28 cellular contexts compared by ENCODE assay signal in the genomic region with DNA sequence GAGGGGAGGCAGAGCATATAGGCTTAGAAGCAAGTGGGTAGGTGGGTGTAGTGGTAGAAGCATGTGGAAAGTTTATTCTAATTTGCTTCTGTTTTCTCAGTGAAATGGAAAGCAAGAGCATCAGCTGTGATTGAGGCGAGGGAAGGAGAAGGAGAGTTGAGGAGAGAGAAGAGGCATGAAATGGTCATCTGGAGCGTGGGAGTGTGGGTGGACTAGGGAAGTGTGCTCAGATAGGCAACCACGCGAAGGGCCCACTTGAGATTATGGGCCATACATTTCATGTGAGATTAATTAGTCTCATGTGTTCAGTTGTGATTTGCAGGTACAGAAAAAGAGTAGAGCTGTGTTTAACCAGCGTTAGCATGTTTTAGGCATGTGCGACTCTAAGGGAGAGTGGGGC.
"Had no signal": no experiment of that assay in that cellular context is flagged by ENCODE, and none has a peak within 500 bp of the region (broad histone marks: within the 10 kb centered on the region; RNA-seq: fewer than 3 reads in every experiment).

No MANE protein-coding gene starts in this region.

- FAIRE-seq: colon had no signal

- H3K27me3 ChIP-seq: adrenal gland, body of pancreas, foreskin keratinocyte, gastrocnemius medialis, heart left ventricle had no signal

- H3K4me1 ChIP-seq: adrenal gland, body of pancreas, foreskin keratinocyte, gastrocnemius medialis had no signal

- ATAC-seq: activated CD8-positive, alpha-beta memory T cell treated with anti-CD3 and anti-CD28 coated beads, Interleukin-2, amount 10 ng/mL, durations not matched to agents 7 days and 5 days; activated CD8-positive, alpha-beta T cell treated with anti-CD3 and anti-CD28 coated beads, Interleukin-2, amount 10 ng/mL, durations not matched to agents 7 days and 5 days; activated naive CD8-positive, alpha-beta T cell treated with anti-CD3 and anti-CD28 coated beads, Interleukin-2, amount 50 U/mL, for 24 hours; body of pancreas; esophagus mucosa; foreskin keratinocyte; gastrocnemius medialis; heart left ventricle; WTC11 had no signal

- DNase-seq: activated CD4-positive, alpha-beta memory T cell treated with anti-CD3 and anti-CD28 coated beads for 36 hours; activated CD4-positive, alpha-beta T cell treated with anti-CD3 and anti-CD28 coated beads for 1 hour; activated CD4-positive, alpha-beta T cell treated with anti-CD3 and anti-CD28 coated beads for 4 hours; activated CD8-positive, alpha-beta memory T cell treated with anti-CD3 and anti-CD28 coated beads, Interleukin-2, amount 10 ng/mL, durations not matched to agents 7 days and 5 days; activated CD8-positive, alpha-beta memory T cell treated with anti-CD3 and anti-CD28 coated beads, Interleukin-2, amount 50 U/mL, for 4 hours; activated CD8-positive, alpha-beta T cell treated with anti-CD3 and anti-CD28 coated beads, Interleukin-2, amount 10 ng/mL, durations not matched to agents 7 days and 5 days; activated effector memory CD4-positive, alpha-beta T cell treated with anti-CD3 and anti-CD28 coated beads, Interleukin-2, amount 50 U/mL, for 16 hours; activated naive CD4-positive, alpha-beta T cell treated with anti-CD3 and anti-CD28 coated beads for 36 hours; activated naive CD8-positive, alpha-beta T cell treated with anti-CD3 and anti-CD28 coated beads for 36 hours; activated naive CD8-positive, alpha-beta T cell treated with anti-CD3 and anti-CD28 coated beads, Interleukin-2, amount 50 U/mL, for 24 hours; activated T-cell treated with anti-CD3 and anti-CD28 coated beads, Interleukin-2, amount 50 U/mL, for 1 hour; activated T-cell treated with anti-CD3 and anti-CD28 coated beads, Interleukin-2, amount 50 U/mL, for 48 hours; adrenal gland; aorta; body of pancreas; caudate nucleus; effector memory CD4-positive, alpha-beta T cell; endodermal cell; foreskin keratinocyte; gastrocnemius medialis; glutamatergic neuron; heart left ventricle; hypothalamus; T-helper 2 cell had no signal

- H3K27ac ChIP-seq: adrenal gland, foreskin keratinocyte, gastrocnemius medialis, heart left ventricle, VCaP had no signal

- H3K4me3 ChIP-seq: adrenal gland, body of pancreas, gastrocnemius medialis, heart left ventricle had no signal

- H3K9me3 ChIP-seq: adrenal gland, body of pancreas, gastrocnemius medialis, heart left ventricle had no signal
